In genomic region chr4:25098964-25099843, GRCh38 we compare ENCODE assay signal across 10 cellular contexts.
DNase-seq lines count a peak whose midpoint lies in the region; ATAC-seq, FAIRE-seq and TF ChIP-seq lines count a peak whose summit lies in the region.
"Had no signal": no experiment of that assay in that cellular context is flagged by ENCODE, and none has a peak within 500 bp of the region (broad histone marks: within the 10 kb centered on the region; RNA-seq: fewer than 3 reads in every experiment).

No MANE protein-coding gene starts in this region.

- no peak for TF ChIP-seq CTCF in RWPE2 (IDR thresholded peaks at IDR 0.05; ENCODE audit: poor library complexity, severe bottlenecking)

- peaks cover 6% of the 10 kb centered on the region for H3K27me3 Mint-ChIP-seq in T-helper 2 cell treated with Interferon-gamma antibody and Interleukin-4, amounts not matched to agents 5 μg/mL and 100 μg/mL, for 36 hours (ENCODE audit: low read depth)

- H3K27ac Mint-ChIP-seq in T-helper 2 cell treated with Interferon-gamma antibody and Interleukin-4, amounts not matched to agents 5 μg/mL and 100 μg/mL, for 36 hours = no peak overlapping the region
- H3K27ac Mint-ChIP-seq: T-helper 1 cell treated with Interleukin-12 subunit alpha and Interleukin-12 subunit beta and Interleukin-4 antibody, amounts not matched to agents 30 μg/mL and 1 μg/mL, for 36 hours had no signal

- no peaks in the 10 kb centered on the region for H3K36me3 Mint-ChIP-seq in T-helper 2 cell treated with Interferon-gamma antibody and Interleukin-4, amounts not matched to agents 5 μg/mL and 100 μg/mL, for 36 hours (ENCODE audit: low read depth)

- H3K4me3 ChIP-seq in RWPE2 (ENCODE audit: severe bottlenecking) = no peak overlapping the region
- H3K4me3 ChIP-seq in small intestine (ENCODE audit: low read depth in 1 of 2, low read length in 2 of 2) = no peak overlapping the region

- H3K36me3 ChIP-seq in RWPE2 (ENCODE audit: low read depth) = no peaks in the 10 kb centered on the region
- H3K36me3 ChIP-seq in small intestine (ENCODE audit: control insufficient read depth in 2 of 2, insufficient read depth in 2 of 2, low read length in 2 of 2) = no peaks in the 10 kb centered on the region

- H3K27me3 ChIP-seq in RWPE2 (ENCODE audit: insufficient read depth, poor library complexity, severe bottlenecking) = no peaks in the 10 kb centered on the region
- H3K27me3 ChIP-seq in small intestine (ENCODE audit: control insufficient read depth in 2 of 2, insufficient read depth in 2 of 2, low read length in 2 of 2) = no peaks in the 10 kb centered on the region

- H3K27ac ChIP-seq in RWPE2 (ENCODE audit: poor library complexity, severe bottlenecking) (no peak overlapping the region), small intestine (ENCODE audit: low read depth in 1 of 2, low read length in 1 of 2) (no peak overlapping the region)

- H3K9me3 Mint-ChIP-seq in T-helper 2 cell treated with Interferon-gamma antibody and Interleukin-4, amounts not matched to agents 5 μg/mL and 100 μg/mL, for 36 hours = peaks cover 9% of the 10 kb centered on the region

- 20 to 44% (median 30%) methylated on average over 10 of the region's 10 CpGs for WGBS in small intestine, 3 donors

- no peaks in the 10 kb centered on the region for H3K9me3 ChIP-seq in RWPE2 (ENCODE audit: severe bottlenecking)
- H3K9me3 ChIP-seq in small intestine (ENCODE audit: control insufficient read depth, low read depth) = no peaks in the 10 kb centered on the region

- H3K4me1 Mint-ChIP-seq in T-helper 2 cell treated with Interferon-gamma antibody and Interleukin-4, amounts not matched to agents 5 μg/mL and 100 μg/mL, for 36 hours (ENCODE audit: low read depth) = peaks cover 4% of the 10 kb centered on the region
- H3K4me1 Mint-ChIP-seq: central memory CD8-positive, alpha-beta T cell had no signal

- DNase-seq in HS-27A (ENCODE audit: low read depth) = peak; percentile 12
- no peak for DNase-seq in RWPE2 (ENCODE audit: low spot score)
- peak; percentile 88 for DNase-seq in Right ventricle myocardium inferior (ENCODE audit: missing footprints)
- DNase-seq in small intestine = peak; percentile 35
- no peak for DNase-seq in T-helper 2 cell treated with Interferon-gamma antibody and Interleukin-4, amounts not matched to agents 5 μg/mL and 100 μg/mL, for 36 hours (ENCODE audit: low spot score)
- no peak for DNase-seq in NCI-H526 treated with DMSO at 0.1 percent for 48 hours (lab: John Stamatoyannopoulos, UW)
- DNase-seq in activated CD8-positive, alpha-beta memory T cell treated with anti-CD3 and anti-CD28 coated beads, Interleukin-2, amount 50 U/mL, for 48 hours = no peak

- ATAC-seq in RWPE2 (ENCODE audit: low read depth) (peak; percentile 91), Right ventricle myocardium inferior (peak; percentile 88), HG03097 (IDR thresholded peaks at IDR 0.05; ENCODE audit: low FRiP score, unreplicated experiment) (no peak)

- no peak overlapping the region for H3K4me3 Mint-ChIP-seq in T-helper 2 cell treated with Interferon-gamma antibody and Interleukin-4, amounts not matched to agents 5 μg/mL and 100 μg/mL, for 36 hours
- H3K4me3 Mint-ChIP-seq: central memory CD8-positive, alpha-beta T cell; T-helper 1 cell treated with Interleukin-12 subunit alpha and Interleukin-12 subunit beta and Interleukin-4 antibody, amounts not matched to agents 30 μg/mL and 1 μg/mL, for 36 hours had no signal

- no peaks in the 10 kb centered on the region for H3K4me1 ChIP-seq in RWPE2 (ENCODE audit: insufficient read depth, poor library complexity, severe bottlenecking)
- peaks cover 0 to 2% of the 10 kb centered on the region in 2 donors for H3K4me1 ChIP-seq in small intestine (ENCODE audit: control insufficient read depth in 2 of 2, insufficient read depth in 1 of 2, low read depth in 1 of 2, low read length in 1 of 2)

- FAIRE-seq in small intestine (lab: Jason Lieb, UNC) = no peak

- intact Hi-C loops in Right ventricle myocardium inferior (cut with DNase I) = no loop called here

Comparison
In these comparisons a context has a peak if more than half of its experiments do, and no peak if none do; other contexts are left out.
1. DNase-seq: peak in HS-27A (single experiment), Right ventricle myocardium inferior (single experiment) and small intestine (single experiment); none in RWPE2 (single experiment), T-helper 2 cell treated with Interferon-gamma antibody and Interleukin-4, amounts not matched to agents 5 μg/mL and 100 μg/mL, for 36 hours (single experiment), NCI-H526 treated with DMSO at 0.1 percent for 48 hours (single experiment) and activated CD8-positive, alpha-beta memory T cell treated with anti-CD3 and anti-CD28 coated beads, Interleukin-2, amount 50 U/mL, for 48 hours (single experiment).